8 cellular contexts compared by ENCODE assay signal in genomic region chr22:24894220-24894975, GRCh38. TPM values are rescaled to one million over a fixed set of nuclear protein-coding genes. Genes with fewer than 3 reads are reported as not detected.
DNase-seq lines count a peak whose midpoint lies in the region; ATAC-seq and TF ChIP-seq lines count a peak whose summit lies in the region.

No MANE protein-coding gene starts in this region.

- H3K27me3 Mint-ChIP-seq in WTC11 (ENCODE audit: low read depth) = no peaks in the 10 kb centered on the region; the same call in 1 of the 2 replicates
- peaks cover 7% of the 10 kb centered on the region for H3K27me3 Mint-ChIP-seq in activated T-helper 1 cell treated with anti-CD3 and anti-CD28 coated beads, Interleukin-12 subunit alpha, Interleukin-12 subunit beta, Interleukin-2, Interleukin-4 antibody, amounts not matched to agents 30 ng/mL and 10 ng/mL and 1 ng/mL, durations not matched to agents 14 hours and 24 hours and 36 hours (ENCODE audit: insufficient read depth)

- ATAC-seq in WTC11 (peak; percentile 28), HG03045 (IDR thresholded peaks at IDR 0.05; ENCODE audit: unreplicated experiment) (no peak)

- peaks cover 6% of the 10 kb centered on the region for H3K36me3 ChIP-seq in left ventricle myocardium inferior

- peak; percentile 63 for DNase-seq in COLO829 (ENCODE audit: low spot score)
- DNase-seq in NCI-H1092 (lab: John Stamatoyannopoulos, UW) = peak; percentile 81
- DNase-seq in WTC11 (ENCODE audit: low spot score) = no peak
- peak; percentile 80 for DNase-seq in left ventricle myocardium inferior
- peak; percentile 77 for DNase-seq in skeletal muscle cell (ENCODE audit: low read depth)
- no peak for DNase-seq in GM20000 (ENCODE audit: low spot score)
- no peak for DNase-seq in activated T-helper 1 cell treated with anti-CD3 and anti-CD28 coated beads, Interleukin-12 subunit alpha, Interleukin-12 subunit beta, Interleukin-2, Interleukin-4 antibody, amounts not matched to agents 30 ng/mL and 10 ng/mL and 1 ng/mL, durations not matched to agents 14 hours and 24 hours and 36 hours (ENCODE audit: low spot score)

- CTCF ChIA-PET in WTC11 (lab: Charles Lee) = interaction anchor here (2.2 kb wide), 1 partner anchor 32 kb away, joined by 11 read pairs; no protein-coding TSS in a partner anchor

- H3K9me3 Mint-ChIP-seq in WTC11 = peaks cover 3% of the 10 kb centered on the region; the same call in 1 of the 2 replicates
- H3K9me3 Mint-ChIP-seq in activated T-helper 1 cell treated with anti-CD3 and anti-CD28 coated beads, Interleukin-12 subunit alpha, Interleukin-12 subunit beta, Interleukin-2, Interleukin-4 antibody, amounts not matched to agents 30 ng/mL and 10 ng/mL and 1 ng/mL, durations not matched to agents 14 hours and 24 hours and 36 hours = no peaks in the 10 kb centered on the region

- no peak overlapping the region for H3K4me3 Mint-ChIP-seq in WTC11
- H3K4me3 Mint-ChIP-seq in activated T-helper 1 cell treated with anti-CD3 and anti-CD28 coated beads, Interleukin-12 subunit alpha, Interleukin-12 subunit beta, Interleukin-2, Interleukin-4 antibody, amounts not matched to agents 30 ng/mL and 10 ng/mL and 1 ng/mL, durations not matched to agents 14 hours and 24 hours and 36 hours = no peak overlapping the region

- H3K27me3 ChIP-seq in left ventricle myocardium inferior (ENCODE audit: low read depth) = no peaks in the 10 kb centered on the region

- H3K4me3 ChIP-seq in left ventricle myocardium inferior (peak overlapping the region; percentile 40), skeletal muscle cell (ENCODE audit: low read depth, low read length) (no peak overlapping the region)

- H3K27ac ChIP-seq in left ventricle myocardium inferior (replicated peaks) = peak overlapping the region; percentile 90

- TF ChIP-seq CTCF in WTC11 (IDR thresholded peaks at IDR 0.05) = no peak
- TF ChIP-seq CTCF in left ventricle myocardium inferior (IDR thresholded peaks at IDR 0.05; ENCODE audit: borderline replicate concordance) = no peak
- TF ChIP-seq CTCF in GM20000 (IDR thresholded peaks at IDR 0.05; ENCODE audit: extremely low read depth, missing control alignments) = no peak

- peaks cover 17% of the 10 kb centered on the region for H3K4me1 Mint-ChIP-seq in WTC11
- H3K4me1 Mint-ChIP-seq in activated T-helper 1 cell treated with anti-CD3 and anti-CD28 coated beads, Interleukin-12 subunit alpha, Interleukin-12 subunit beta, Interleukin-2, Interleukin-4 antibody, amounts not matched to agents 30 ng/mL and 10 ng/mL and 1 ng/mL, durations not matched to agents 14 hours and 24 hours and 36 hours (ENCODE audit: low read depth) = no peaks in the 10 kb centered on the region

- POLR2A ChIA-PET in WTC11 (lab: Charles Lee) = no interaction called here

- peaks cover 13% of the 10 kb centered on the region for H3K36me3 Mint-ChIP-seq in WTC11
- H3K36me3 Mint-ChIP-seq in activated T-helper 1 cell treated with anti-CD3 and anti-CD28 coated beads, Interleukin-12 subunit alpha, Interleukin-12 subunit beta, Interleukin-2, Interleukin-4 antibody, amounts not matched to agents 30 ng/mL and 10 ng/mL and 1 ng/mL, durations not matched to agents 14 hours and 24 hours and 36 hours (ENCODE audit: low read depth) = no peaks in the 10 kb centered on the region

- peak overlapping the region; percentile 66 for H3K27ac Mint-ChIP-seq in WTC11
- H3K27ac Mint-ChIP-seq in activated T-helper 1 cell treated with anti-CD3 and anti-CD28 coated beads, Interleukin-12 subunit alpha, Interleukin-12 subunit beta, Interleukin-2, Interleukin-4 antibody, amounts not matched to agents 30 ng/mL and 10 ng/mL and 1 ng/mL, durations not matched to agents 14 hours and 24 hours and 36 hours = no peak overlapping the region

- intact Hi-C loops in left ventricle myocardium inferior (cut with micrococcal nuclease) = no loop called here
- intact Hi-C loops in activated T-helper 1 cell treated with anti-CD3 and anti-CD28 coated beads, Interleukin-12 subunit alpha, Interleukin-12 subunit beta, Interleukin-2, Interleukin-4 antibody, amounts not matched to agents 30 ng/mL and 10 ng/mL and 1 ng/mL, durations not matched to agents 14 hours and 24 hours and 36 hours (cut with micrococcal nuclease) = no loop called here

- H3K4me1 ChIP-seq in left ventricle myocardium inferior = peaks cover 20% of the 10 kb centered on the region

- H3K9me3 ChIP-seq in left ventricle myocardium inferior (replicated peaks) = no peaks in the 10 kb centered on the region

TF ChIP-seq in WTC11, 78 proteins besides CTCF, POLR2A, EP300 and RAD21:
- no peak for TF ChIP-seq NFYB (CRISPR knock-in tag; conservative IDR thresholded peaks at IDR 0.05; ENCODE audit: low read depth)
- TF ChIP-seq GABPB1 (CRISPR knock-in tag; IDR thresholded peaks at IDR 0.05) = peak; percentile 63

RNA-seq across cellular contexts. Expression of gene LHFPL7, which starts 52.1 kb away (rescaled TPM):
- total RNA-seq in WTC11 (2021) (not detected in 3 replicates), left ventricle myocardium inferior (not detected)
- total RNA-seq in activated T-helper 1 cell treated with anti-CD3 and anti-CD28 coated beads, Interleukin-12 subunit alpha, Interleukin-12 subunit beta, Interleukin-2, Interleukin-4 antibody, amounts not matched to agents 30 ng/mL and 10 ng/mL and 1 ng/mL, durations not matched to agents 14 hours and 24 hours and 36 hours = not detected in 2 replicates

RNA-seq across cellular contexts. Expression of gene KIAA1671, which starts 58.1 kb away (rescaled TPM):
- total RNA-seq in WTC11 (2021) = 22.0 to 26.0 TPM (median 24.0 TPM) in 3 replicates
- 12.2 TPM for total RNA-seq in left ventricle myocardium inferior
- total RNA-seq in activated T-helper 1 cell treated with anti-CD3 and anti-CD28 coated beads, Interleukin-12 subunit alpha, Interleukin-12 subunit beta, Interleukin-2, Interleukin-4 antibody, amounts not matched to agents 30 ng/mL and 10 ng/mL and 1 ng/mL, durations not matched to agents 14 hours and 24 hours and 36 hours = 16.5 and 17.6 TPM in 2 replicates

Comparison
In these comparisons a context has a peak if more than half of its experiments do, and no peak if none do; other contexts are left out.
1. DNase-seq: peak in COLO829 (single experiment), NCI-H1092 (single experiment), left ventricle myocardium inferior (single experiment) and skeletal muscle cell (single experiment); none in WTC11 (single experiment), GM20000 (single experiment) and activated T-helper 1 cell treated with anti-CD3 and anti-CD28 coated beads, Interleukin-12 subunit alpha, Interleukin-12 subunit beta, Interleukin-2, Interleukin-4 antibody, amounts not matched to agents 30 ng/mL and 10 ng/mL and 1 ng/mL, durations not matched to agents 14 hours and 24 hours and 36 hours (single experiment).